In the genomic region with DNA sequence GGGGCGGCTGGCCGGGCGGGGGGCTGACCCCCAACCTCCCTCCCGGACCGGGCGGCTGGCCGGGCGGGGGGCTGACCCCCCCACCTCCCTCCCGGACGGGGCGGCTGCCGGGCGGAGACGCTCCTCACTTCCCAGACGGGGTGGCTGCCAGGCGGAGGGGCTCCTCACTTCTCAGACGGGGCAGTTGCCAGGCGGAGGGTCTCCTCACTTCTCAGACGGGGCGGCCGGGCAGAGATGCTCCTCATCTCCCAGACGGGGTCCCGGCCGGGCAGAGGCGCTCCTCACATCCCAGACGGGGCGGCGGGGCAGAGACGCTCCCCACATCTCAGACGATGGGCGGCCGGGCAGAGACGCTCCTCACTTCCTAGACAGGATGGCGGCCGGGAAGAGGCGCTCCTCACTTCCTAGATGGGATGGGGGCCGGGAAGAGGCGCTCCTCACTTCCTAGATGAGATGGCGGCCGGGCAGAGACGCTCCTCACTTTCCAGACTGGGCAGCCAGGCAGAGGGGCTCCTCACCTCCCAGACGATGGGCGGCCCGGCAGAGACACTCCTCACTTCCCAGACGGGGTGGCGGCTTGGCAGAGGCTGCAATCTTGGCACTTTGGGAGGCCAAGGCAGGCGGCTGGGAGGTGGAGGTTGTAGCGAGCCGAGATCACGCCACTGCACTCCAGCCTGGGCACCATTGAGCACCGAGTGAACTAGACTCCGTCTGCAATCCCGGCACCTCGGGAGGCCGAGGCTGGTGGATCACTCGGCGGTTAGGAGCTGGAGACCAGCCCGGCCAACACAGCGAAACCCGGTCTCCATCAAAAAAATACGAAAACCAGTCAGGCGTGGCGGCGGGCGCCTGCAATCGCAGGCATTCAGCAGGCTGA, we compare ENCODE assay signal across 5 cellular contexts.
DNase-seq lines count a peak whose midpoint lies in the region; FAIRE-seq and TF ChIP-seq lines count a peak whose summit lies in the region.
"Not testable (repeated sequence)": the region's sequence is repeated elsewhere in the genome, so short reads cannot be mapped to it uniquely, and the experiment has no call there.

No MANE protein-coding gene starts in this region.

- H3K36me3 ChIP-seq in kidney (ENCODE audit: control insufficient read depth in 1 of 2, insufficient read depth in 2 of 2, low read length in 2 of 2) = peaks cover 4 to 17% of the 10 kb centered on the region in 2 donors

- not testable (repeated sequence) for H3K9me3 Mint-ChIP-seq in activated CD4-positive, alpha-beta T cell treated with anti-CD3 and anti-CD28 coated beads, Interleukin-2, amount 10 ng/mL, durations not matched to agents 24 days and 14 days; chondrocyte (ENCODE audit: low read depth)
- H3K9me3 Mint-ChIP-seq in MCF 10A (ENCODE audit: unreplicated experiment) = peaks cover 11% of the 10 kb centered on the region
- peaks cover 16% of the 10 kb centered on the region for H3K9me3 Mint-ChIP-seq in progenitor cell of endocrine pancreas (ENCODE audit: low read depth)

- FAIRE-seq in kidney (lab: Jason Lieb, UNC) = not testable (repeated sequence)

- not testable (repeated sequence) for TF ChIP-seq CTCF in MCF 10A (IDR thresholded peaks at IDR 0.05; ENCODE audit: unreplicated experiment); chondrocyte (IDR thresholded peaks at IDR 0.05); kidney (IDR thresholded peaks at IDR 0.05; ENCODE audit: borderline replicate concordance, extremely low read depth, insufficient read depth); progenitor cell of endocrine pancreas (IDR thresholded peaks at IDR 0.05; ENCODE audit: unreplicated experiment)

- not testable (repeated sequence) for H3K9me3 ChIP-seq in kidney (ENCODE audit: control insufficient read depth in 1 of 2, low read length in 2 of 2)

- not testable (repeated sequence) for H3K4me1 Mint-ChIP-seq in activated CD4-positive, alpha-beta T cell treated with anti-CD3 and anti-CD28 coated beads, Interleukin-2, amount 10 ng/mL, durations not matched to agents 24 days and 14 days; MCF 10A (ENCODE audit: insufficient read depth, unreplicated experiment); chondrocyte (ENCODE audit: low read depth); progenitor cell of endocrine pancreas (ENCODE audit: low read depth)

- not testable (repeated sequence) for H3K9ac ChIP-seq in kidney (ENCODE audit: low read length in 2 of 2)

- DNase-seq in activated CD4-positive, alpha-beta T cell treated with anti-CD3 and anti-CD28 coated beads, Interleukin-2, amount 10 ng/mL, durations not matched to agents 24 days and 14 days; MCF 10A (ENCODE audit: unreplicated experiment); progenitor cell of endocrine pancreas (ENCODE audit: low spot score, unreplicated experiment): not testable (repeated sequence)
- DNase-seq in chondrocyte (ENCODE audit: low spot score) (peak; percentile 50), kidney (peak; percentile 61)

- not testable (repeated sequence) for H3K4me3 ChIP-seq in kidney (ENCODE audit: low read length in 2 of 2)

- peak overlapping the region; percentile 25 for H3K27ac Mint-ChIP-seq in activated CD4-positive, alpha-beta T cell treated with anti-CD3 and anti-CD28 coated beads, Interleukin-2, amount 10 ng/mL, durations not matched to agents 24 days and 14 days
- peak overlapping the region; percentile 57 for H3K27ac Mint-ChIP-seq in MCF 10A (ENCODE audit: low read depth, unreplicated experiment)
- not testable (repeated sequence) for H3K27ac Mint-ChIP-seq in chondrocyte (ENCODE audit: unreplicated experiment)
- peak overlapping the region; percentile 76 for H3K27ac Mint-ChIP-seq in progenitor cell of endocrine pancreas

- H3K27ac ChIP-seq in kidney (ENCODE audit: low read depth in 2 of 2, low read length in 2 of 2) = not testable (repeated sequence)

- H3K4me1 ChIP-seq in kidney (ENCODE audit: control insufficient read depth in 1 of 2, insufficient read depth in 1 of 2, low read depth in 1 of 2, low read length in 2 of 2) = not testable (repeated sequence)

- H3K27me3 Mint-ChIP-seq in activated CD4-positive, alpha-beta T cell treated with anti-CD3 and anti-CD28 coated beads, Interleukin-2, amount 10 ng/mL, durations not matched to agents 24 days and 14 days; MCF 10A (ENCODE audit: insufficient read depth, unreplicated experiment); chondrocyte (ENCODE audit: low read depth); progenitor cell of endocrine pancreas: not testable (repeated sequence)

- POLR2A ChIA-PET in MCF 10A (lab: Yijun Ruan, JAX) = interaction anchor here (1.4 kb wide), 1 partner anchor 45 kb away, joined by 7 read pairs; no protein-coding TSS in a partner anchor

- intact Hi-C loops in activated CD4-positive, alpha-beta T cell treated with anti-CD3 and anti-CD28 coated beads, Interleukin-2, amount 10 ng/mL, durations not matched to agents 24 days and 14 days (cut with micrococcal nuclease); MCF 10A (cut with micrococcal nuclease); kidney (cut with DNase I): not testable (repeated sequence)

- peaks cover 31% of the 10 kb centered on the region for H3K36me3 Mint-ChIP-seq in activated CD4-positive, alpha-beta T cell treated with anti-CD3 and anti-CD28 coated beads, Interleukin-2, amount 10 ng/mL, durations not matched to agents 24 days and 14 days (ENCODE audit: low read depth)
- H3K36me3 Mint-ChIP-seq in MCF 10A (ENCODE audit: insufficient read depth, unreplicated experiment); chondrocyte (ENCODE audit: low read depth): not testable (repeated sequence)
- peaks cover 46% of the 10 kb centered on the region for H3K36me3 Mint-ChIP-seq in progenitor cell of endocrine pancreas (ENCODE audit: insufficient read depth)

- CTCF ChIA-PET in MCF 10A (lab: Yijun Ruan, JAX) = interaction anchor here (1.4 to 1.5 kb wide), 2 partner anchors 15 to 238 kb away, joined by 5 to 6 read pairs; no protein-coding TSS in a partner anchor

- not testable (repeated sequence) for BruUV-seq in MCF 10A (replicated peaks; lab: Mats Ljungman, UMichigan)

- not testable (repeated sequence) for H3K4me3 Mint-ChIP-seq in activated CD4-positive, alpha-beta T cell treated with anti-CD3 and anti-CD28 coated beads, Interleukin-2, amount 10 ng/mL, durations not matched to agents 24 days and 14 days; MCF 10A (ENCODE audit: unreplicated experiment); chondrocyte (ENCODE audit: unreplicated experiment); progenitor cell of endocrine pancreas (ENCODE audit: low read depth)
